In the genomic region with DNA sequence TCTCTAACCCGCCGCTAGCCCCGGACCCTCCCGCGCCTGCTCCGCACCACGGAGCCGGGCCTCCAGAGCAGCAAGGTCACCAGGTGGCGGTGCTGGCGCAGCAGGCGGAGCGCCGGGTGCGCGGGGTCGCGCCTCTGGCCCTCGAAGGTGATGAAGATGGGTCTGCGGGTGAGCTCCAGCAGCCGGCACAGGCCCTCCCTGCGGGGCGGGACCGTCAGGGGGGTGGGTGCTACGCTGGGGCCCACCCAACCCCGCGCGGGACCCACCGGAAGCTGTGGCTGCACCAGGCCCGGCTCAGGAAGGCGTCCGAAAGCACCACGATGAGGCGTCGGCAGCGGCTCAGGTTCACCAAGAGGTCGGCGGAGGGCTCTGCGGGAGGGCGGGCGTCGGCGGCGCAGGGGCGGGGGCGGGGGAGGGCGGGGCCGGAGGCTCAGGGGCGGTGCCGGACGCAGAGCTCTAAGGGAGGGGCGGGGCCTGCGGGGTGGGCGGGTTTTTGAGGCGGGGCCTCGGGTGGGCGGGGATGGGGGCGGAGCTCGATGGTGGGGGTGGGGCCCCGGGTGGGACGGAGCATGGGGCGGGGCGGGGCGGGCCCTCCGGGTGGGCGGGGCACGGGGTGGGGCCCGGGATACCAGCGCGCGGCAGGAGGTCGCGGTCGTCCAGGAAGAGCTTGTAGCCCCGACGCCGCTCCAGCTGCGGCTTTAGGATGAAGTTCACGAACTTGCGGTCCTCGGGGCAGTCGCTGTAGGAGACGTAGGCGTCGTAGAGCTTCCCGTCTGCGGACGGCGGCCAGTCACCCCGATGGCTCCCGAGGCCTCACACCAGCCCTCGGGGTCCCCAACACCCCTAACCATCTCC, we compare ENCODE assay signal across 1 cellular context.
TF ChIP-seq lines count a peak whose summit lies in the region.

No MANE protein-coding gene starts in this region.

TF ChIP-seq in HEK293, 187 proteins besides CTCF, POLR2A, EP300 and RAD21 (continued from another document):
- peak; percentile 98 for TF ChIP-seq ZNF692 (tag by site-specific recombination; IDR thresholded peaks at IDR 0.05)
- peak; percentile 56 for TF ChIP-seq SP2 (tag by site-specific recombination; IDR thresholded peaks at IDR 0.05)
- 0 out of 2 replicates have a peak, but pooled peaks have one; percentile 25 for TF ChIP-seq ZBTB8A (tag by site-specific recombination; IDR thresholded peaks at IDR 0.05)
- peak; percentile 79 for TF ChIP-seq GLIS2 (tag by site-specific recombination; IDR thresholded peaks at IDR 0.05)
- TF ChIP-seq, protein P1, sequence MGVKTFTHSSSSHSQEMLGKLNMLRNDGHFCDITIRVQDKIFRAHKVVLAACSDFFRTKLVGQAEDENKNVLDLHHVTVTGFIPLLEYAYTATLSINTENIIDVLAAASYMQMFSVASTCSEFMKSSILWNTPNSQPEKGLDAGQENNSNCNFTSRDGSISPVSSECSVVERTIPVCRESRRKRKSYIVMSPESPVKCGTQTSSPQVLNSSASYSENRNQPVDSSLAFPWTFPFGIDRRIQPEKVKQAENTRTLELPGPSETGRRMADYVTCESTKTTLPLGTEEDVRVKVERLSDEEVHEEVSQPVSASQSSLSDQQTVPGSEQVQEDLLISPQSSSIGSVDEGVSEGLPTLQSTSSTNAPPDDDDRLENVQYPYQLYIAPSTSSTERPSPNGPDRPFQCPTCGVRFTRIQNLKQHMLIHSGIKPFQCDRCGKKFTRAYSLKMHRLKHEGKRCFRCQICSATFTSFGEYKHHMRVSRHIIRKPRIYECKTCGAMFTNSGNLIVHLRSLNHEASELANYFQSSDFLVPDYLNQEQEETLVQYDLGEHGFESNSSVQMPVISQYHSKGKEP (tag by site-specific recombination; IDR thresholded peaks at IDR 0.05) = no peak
- TF ChIP-seq, protein P2, sequence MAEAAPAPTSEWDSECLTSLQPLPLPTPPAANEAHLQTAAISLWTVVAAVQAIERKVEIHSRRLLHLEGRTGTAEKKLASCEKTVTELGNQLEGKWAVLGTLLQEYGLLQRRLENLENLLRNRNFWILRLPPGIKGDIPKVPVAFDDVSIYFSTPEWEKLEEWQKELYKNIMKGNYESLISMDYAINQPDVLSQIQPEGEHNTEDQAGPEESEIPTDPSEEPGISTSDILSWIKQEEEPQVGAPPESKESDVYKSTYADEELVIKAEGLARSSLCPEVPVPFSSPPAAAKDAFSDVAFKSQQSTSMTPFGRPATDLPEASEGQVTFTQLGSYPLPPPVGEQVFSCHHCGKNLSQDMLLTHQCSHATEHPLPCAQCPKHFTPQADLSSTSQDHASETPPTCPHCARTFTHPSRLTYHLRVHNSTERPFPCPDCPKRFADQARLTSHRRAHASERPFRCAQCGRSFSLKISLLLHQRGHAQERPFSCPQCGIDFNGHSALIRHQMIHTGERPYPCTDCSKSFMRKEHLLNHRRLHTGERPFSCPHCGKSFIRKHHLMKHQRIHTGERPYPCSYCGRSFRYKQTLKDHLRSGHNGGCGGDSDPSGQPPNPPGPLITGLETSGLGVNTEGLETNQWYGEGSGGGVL (tag by site-specific recombination; IDR thresholded peaks at IDR 0.05) = peak; percentile 12; the same call in 1 of the 2 replicates
- TF ChIP-seq, protein P3, sequence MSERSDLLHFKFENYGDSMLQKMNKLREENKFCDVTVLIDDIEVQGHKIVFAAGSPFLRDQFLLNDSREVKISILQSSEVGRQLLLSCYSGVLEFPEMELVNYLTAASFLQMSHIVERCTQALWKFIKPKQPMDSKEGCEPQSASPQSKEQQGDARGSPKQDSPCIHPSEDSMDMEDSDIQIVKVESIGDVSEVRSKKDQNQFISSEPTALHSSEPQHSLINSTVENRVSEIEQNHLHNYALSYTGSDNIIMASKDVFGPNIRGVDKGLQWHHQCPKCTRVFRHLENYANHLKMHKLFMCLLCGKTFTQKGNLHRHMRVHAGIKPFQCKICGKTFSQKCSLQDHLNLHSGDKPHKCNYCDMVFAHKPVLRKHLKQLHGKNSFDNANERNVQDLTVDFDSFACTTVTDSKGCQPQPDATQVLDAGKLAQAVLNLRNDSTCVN (tag by site-specific recombination; optimal IDR thresholded peaks at IDR 0.05) = peak; percentile 20
- TF ChIP-seq ZNF391 (tag by site-specific recombination; IDR thresholded peaks at IDR 0.05; ENCODE audit: borderline replicate concordance, low read depth) = peak; percentile 93
- no peak for TF ChIP-seq ZFHX2 (tag by site-specific recombination; conservative IDR thresholded peaks at IDR 0.05)
- TF ChIP-seq KLF9 (tag by site-specific recombination; IDR thresholded peaks at IDR 0.05; ENCODE audit: low read depth) = peak; percentile 15; the same call in 1 of the 2 replicates
- TF ChIP-seq ZBTB7A (tag by site-specific recombination; IDR thresholded peaks at IDR 0.05; ENCODE audit: low read depth) = 0 out of 2 replicates have a peak, but pooled peaks have one; percentile 22
- 0 out of 2 replicates have a peak, but pooled peaks have one; percentile 45 for TF ChIP-seq ZSCAN5A (tag by site-specific recombination; IDR thresholded peaks at IDR 0.05)
- TF ChIP-seq GLIS1 (tag by site-specific recombination; IDR thresholded peaks at IDR 0.05) = peak; percentile 49
- no peak for TF ChIP-seq ZNF530 (tag by site-specific recombination; IDR thresholded peaks at IDR 0.05; ENCODE audit: low read depth)
- no peak for TF ChIP-seq ZNF843 (tag by site-specific recombination; IDR thresholded peaks at IDR 0.05)
- TF ChIP-seq SP3 (tag by site-specific recombination; IDR thresholded peaks at IDR 0.05) = peak; percentile 32; the same call in 1 of the 2 replicates
- TF ChIP-seq ZBTB11 (tag by site-specific recombination; conservative IDR thresholded peaks at IDR 0.05; ENCODE audit: low read depth) = peak; percentile 30; the same call in 1 of the 2 replicates
- TF ChIP-seq ZNF202 (tag by site-specific recombination; IDR thresholded peaks at IDR 0.05; ENCODE audit: borderline replicate concordance) = no peak
- TF ChIP-seq, protein P4, sequence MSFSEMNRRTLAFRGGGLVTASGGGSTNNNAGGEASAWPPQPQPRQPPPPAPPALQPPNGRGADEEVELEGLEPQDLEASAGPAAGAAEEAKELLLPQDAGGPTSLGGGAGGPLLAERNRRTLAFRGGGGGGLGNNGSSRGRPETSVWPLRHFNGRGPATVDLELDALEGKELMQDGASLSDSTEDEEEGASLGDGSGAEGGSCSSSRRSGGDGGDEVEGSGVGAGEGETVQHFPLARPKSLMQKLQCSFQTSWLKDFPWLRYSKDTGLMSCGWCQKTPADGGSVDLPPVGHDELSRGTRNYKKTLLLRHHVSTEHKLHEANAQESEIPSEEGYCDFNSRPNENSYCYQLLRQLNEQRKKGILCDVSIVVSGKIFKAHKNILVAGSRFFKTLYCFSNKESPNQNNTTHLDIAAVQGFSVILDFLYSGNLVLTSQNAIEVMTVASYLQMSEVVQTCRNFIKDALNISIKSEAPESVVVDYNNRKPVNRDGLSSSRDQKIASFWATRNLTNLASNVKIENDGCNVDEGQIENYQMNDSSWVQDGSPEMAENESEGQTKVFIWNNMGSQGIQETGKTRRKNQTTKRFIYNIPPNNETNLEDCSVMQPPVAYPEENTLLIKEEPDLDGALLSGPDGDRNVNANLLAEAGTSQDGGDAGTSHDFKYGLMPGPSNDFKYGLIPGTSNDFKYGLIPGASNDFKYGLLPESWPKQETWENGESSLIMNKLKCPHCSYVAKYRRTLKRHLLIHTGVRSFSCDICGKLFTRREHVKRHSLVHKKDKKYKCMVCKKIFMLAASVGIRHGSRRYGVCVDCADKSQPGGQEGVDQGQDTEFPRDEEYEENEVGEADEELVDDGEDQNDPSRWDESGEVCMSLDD (tag by site-specific recombination; IDR thresholded peaks at IDR 0.05) = no peak
- TF ChIP-seq ZNF558 (tag by site-specific recombination; IDR thresholded peaks at IDR 0.05) = no peak
- no peak for TF ChIP-seq AEBP2 (tag by site-specific recombination; IDR thresholded peaks at IDR 0.05; ENCODE audit: borderline replicate concordance)
